7 cellular contexts compared by ENCODE assay signal in the genomic region with DNA sequence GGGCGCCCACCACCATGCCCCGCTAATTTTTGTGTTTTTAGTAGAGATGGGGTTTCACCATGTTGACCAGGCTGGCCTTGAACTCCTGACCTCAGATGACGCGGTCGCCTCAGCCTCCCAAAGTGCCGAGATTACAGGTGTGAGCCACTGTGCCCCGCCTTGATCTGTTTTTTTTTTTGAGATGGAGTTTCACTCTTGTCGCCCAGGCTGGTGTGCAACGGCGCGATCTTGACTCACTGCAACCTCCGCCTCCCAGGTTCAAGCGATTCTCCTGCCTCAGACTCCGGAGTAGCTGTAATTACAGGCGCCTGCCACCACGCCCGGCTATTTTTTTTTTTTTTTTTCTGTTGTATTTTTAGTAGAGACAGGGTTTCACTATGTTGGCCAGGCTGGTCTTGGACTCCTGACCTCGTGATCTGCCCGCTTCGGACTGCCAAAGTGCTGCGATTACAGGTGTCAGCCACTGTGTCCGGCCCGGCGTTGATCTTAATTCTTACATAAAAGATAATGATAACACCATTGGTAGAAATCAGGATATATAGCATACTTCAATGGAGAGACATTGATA. TPM values are rescaled to one million over a fixed set of nuclear protein-coding genes. Genes with fewer than 3 reads are reported as not detected.
DNase-seq lines count a peak whose midpoint lies in the region; ATAC-seq, FAIRE-seq and TF ChIP-seq lines count a peak whose summit lies in the region.
"Not testable (repeated sequence)": the region's sequence is repeated elsewhere in the genome, so short reads cannot be mapped to it uniquely, and the experiment has no call there.

No MANE protein-coding gene starts in this region.

- not testable (repeated sequence) for H3K36me3 ChIP-seq in Peyer's patch; colonic mucosa; kidney (ENCODE audit: control insufficient read depth in 1 of 2, insufficient read depth in 2 of 2, low read length in 2 of 2); mucosa of descending colon (ENCODE audit: low read depth); skeletal muscle tissue (ENCODE audit: control insufficient read depth in 3 of 3, insufficient read depth in 3 of 3, low read length in 3 of 3)

- not testable (repeated sequence) for BruUV-seq in Calu3 (replicated peaks; lab: Mats Ljungman, UMichigan)

- H3K27ac Mint-ChIP-seq in Calu3 (ENCODE audit: unreplicated experiment), result peak overlapping the region; percentile 89

- peaks cover 28% of the 10 kb centered on the region for H3K36me3 Mint-ChIP-seq in Calu3 (ENCODE audit: insufficient read depth, unreplicated experiment)

- H3K4me1 Mint-ChIP-seq in Calu3 (ENCODE audit: low read depth, unreplicated experiment), result peaks cover 39% of the 10 kb centered on the region

- H3K9me3 Mint-ChIP-seq in Calu3 (ENCODE audit: low read depth, unreplicated experiment), result not testable (repeated sequence)

- not testable (repeated sequence) for H3K9me3 ChIP-seq in Peyer's patch; colonic mucosa; kidney (ENCODE audit: control insufficient read depth in 1 of 2, low read length in 2 of 2); mucosa of descending colon; skeletal muscle tissue (ENCODE audit: control insufficient read depth in 3 of 3, low read length in 3 of 3)

- DNase-seq in Calu3, result peak; percentile 36
- DNase-seq in Peyer's patch, result peak in 2 of 3 donors; percentile 67 to 71
- peak; percentile 51 for DNase-seq in activated CD8-positive, alpha-beta memory T cell treated with anti-CD3 and anti-CD28 coated beads for 24 hours
- DNase-seq in colonic mucosa, result peak; percentile 50
- peak; percentile 59 for DNase-seq in kidney
- DNase-seq in mucosa of descending colon, result peak in 2 of 3 donors; percentile 44 to 59

- H3K4me1 ChIP-seq in Peyer's patch (peaks cover 0 to 13% (median 0%) of the 10 kb centered on the region in 4 donors), kidney (ENCODE audit: control insufficient read depth in 1 of 2, insufficient read depth in 1 of 2, low read depth in 1 of 2, low read length in 2 of 2) (peaks cover 0 to 13% of the 10 kb centered on the region in 2 donors), mucosa of descending colon (ENCODE audit: low read depth) (peaks cover 31% of the 10 kb centered on the region)
- H3K4me1 ChIP-seq in colonic mucosa; skeletal muscle tissue (ENCODE audit: control insufficient read depth in 3 of 3, insufficient read depth in 3 of 3, low read length in 3 of 3): not testable (repeated sequence)

- H3K27ac ChIP-seq in Peyer's patch, result peak overlapping the region in 3 of 4 donors; percentile 11 to 75 (median 44)
- H3K27ac ChIP-seq in colonic mucosa, result peak overlapping the region; percentile 37
- not testable (repeated sequence) for H3K27ac ChIP-seq in kidney (ENCODE audit: low read depth in 2 of 2, low read length in 2 of 2)
- peak overlapping the region; percentile 45 for H3K27ac ChIP-seq in skeletal muscle tissue (ENCODE audit: low read depth, low read length)

- peak overlapping the region in 1 of 2 donors; percentile 9 for H3K9ac ChIP-seq in colonic mucosa (ENCODE audit: low read depth in 2 of 2, low read length in 2 of 2)
- H3K9ac ChIP-seq in kidney (ENCODE audit: low read length in 2 of 2); skeletal muscle tissue (ENCODE audit: low read depth in 1 of 3, low read length in 3 of 3): not testable (repeated sequence)

- TF ChIP-seq CTCF in Calu3 (IDR thresholded peaks at IDR 0.05; ENCODE audit: unreplicated experiment); colonic mucosa (IDR thresholded peaks at IDR 0.05); kidney (IDR thresholded peaks at IDR 0.05; ENCODE audit: borderline replicate concordance, extremely low read depth, insufficient read depth); mucosa of descending colon (IDR thresholded peaks at IDR 0.05): not testable (repeated sequence)
- TF ChIP-seq CTCF in Peyer's patch (IDR thresholded peaks at IDR 0.05), result peak in 3 of 6 experiments; percentile 32 to 46 (median 36)

- H3K27me3 Mint-ChIP-seq in Calu3 (ENCODE audit: unreplicated experiment), result not testable (repeated sequence)

- not testable (repeated sequence) for H3K4me3 ChIP-seq in Peyer's patch; colonic mucosa; kidney (ENCODE audit: low read length in 2 of 2); mucosa of descending colon
- peak overlapping the region in 2 of 3 donors; percentile 22 to 34 for H3K4me3 ChIP-seq in skeletal muscle tissue (ENCODE audit: low read length in 3 of 3)

- CTCF ChIA-PET in Calu3 (lab: Charles Lee), result interaction anchor here (1.6 kb wide), 1 partner anchor 41 kb away, joined by 7 read pairs; no protein-coding TSS in a partner anchor

- intact Hi-C loops in Calu3 (cut with micrococcal nuclease; ENCODE audit: unreplicated experiment); colonic mucosa (cut with DNase I); kidney (cut with DNase I); mucosa of descending colon (cut with DNase I, micrococcal nuclease): not testable (repeated sequence)

- H3K4me3 Mint-ChIP-seq in Calu3 (ENCODE audit: low read depth, unreplicated experiment), result peak overlapping the region; percentile 58

- H3K27me3 ChIP-seq in Peyer's patch; colonic mucosa; skeletal muscle tissue (ENCODE audit: control insufficient read depth in 3 of 3, insufficient read depth in 3 of 3, low read length in 3 of 3): not testable (repeated sequence)

- not testable (repeated sequence) for FAIRE-seq in kidney (lab: Jason Lieb, UNC)

- peak in 1 of 2 donors; percentile 22 for TF ChIP-seq POLR2A in Peyer's patch (IDR thresholded peaks at IDR 0.05)

- ATAC-seq in mucosa of descending colon, result peak; percentile 86

RNA-seq across cellular contexts. Expression of a gene that starts 9.9 kb away (rescaled TPM):
- 74.2 and 81.0 TPM in 2 replicates for total RNA-seq in Calu3 (2022)
- total RNA-seq in Peyer's patch, result 10 to 100 TPM; 47.0 to 92.5 (median 68.5) TPM
- total RNA-seq in colonic mucosa, result 100 to 1,000 TPM; 136 to 161 TPM
- total RNA-seq in kidney, result 87.1 TPM
- polyA plus RNA-seq in kidney (ENCODE audit: insufficient read depth, low read depth, low replicate concordance), result 38.9 TPM
- 100 to 1,000 TPM in 2 of 3 donors, 10 to 100 TPM in 1; 84.3 to 125 (median 123) TPM for total RNA-seq in mucosa of descending colon
- 24.5 TPM for total RNA-seq in skeletal muscle tissue

RNA-seq across cellular contexts. Expression of a gene that starts 50.2 kb away (rescaled TPM):
- total RNA-seq in Calu3 (2022), result 76.3 and 77.7 TPM in 2 replicates
- total RNA-seq in Peyer's patch, result 100 to 1,000 TPM; 114 to 413 (median 145) TPM
- total RNA-seq in colonic mucosa, result 10 to 100 TPM; 52.8 to 56.7 TPM
- 79.9 TPM for total RNA-seq in kidney
- polyA plus RNA-seq in kidney (ENCODE audit: insufficient read depth, low read depth, low replicate concordance), result 26.1 TPM
- total RNA-seq in mucosa of descending colon, result 10 to 100 TPM; 54.8 to 68.9 (median 66.6) TPM
- total RNA-seq in skeletal muscle tissue, result 46.4 TPM
